ENCODE assay signal across 1 cellular context in genomic region chr1:40058097-40058452, GRCh38.
TF ChIP-seq lines count a peak whose summit lies in the region.

No MANE protein-coding gene starts in this region.

TF ChIP-seq in K562, 482 proteins besides CTCF, POLR2A, EP300 and RAD21 (continued from another document):
- TF ChIP-seq TAF1 (IDR thresholded peaks at IDR 0.05; ENCODE audit: control insufficient read depth, extremely low read depth, insufficient read depth, low read length, severe bottlenecking) (no peak), HDAC3 (IDR thresholded peaks at IDR 0.05; ENCODE audit: borderline replicate concordance, partially characterized antibody) (no peak), HMGN3 (IDR thresholded peaks at IDR 0.05; ENCODE audit: borderline replicate concordance, extremely low read depth, insufficient read length, low read depth, low read length) (peak; percentile 1), TEAD4 (IDR thresholded peaks at IDR 0.05; ENCODE audit: low read length) (peak; percentile 56; the same call in 1 of the 2 replicates), TEAD4 (CRISPR knock-in tag; IDR thresholded peaks at IDR 0.05; ENCODE audit: borderline replicate concordance) (no peak), KLF13 (tag; IDR thresholded peaks at IDR 0.05; ENCODE audit: borderline replicate concordance, low read depth) (no peak), PBX2 (CRISPR knock-in tag; IDR thresholded peaks at IDR 0.05; ENCODE audit: low read depth) (no peak), PBX2 (tag; conservative IDR thresholded peaks at IDR 0.05; ENCODE audit: low read depth) (peak; percentile 86), CBFA2T3 (IDR thresholded peaks at IDR 0.05) (peak; percentile 60), SIN3B (IDR thresholded peaks at IDR 0.05; ENCODE audit: low read depth) (no peak)
